14 cellular contexts compared by ENCODE assay signal in genomic region chr4:168629561-168629960, GRCh38.
DNase-seq lines count a peak whose midpoint lies in the region; ATAC-seq and TF ChIP-seq lines count a peak whose summit lies in the region.
"Had no signal": no experiment of that assay in that cellular context is flagged by ENCODE, and none has a peak within 500 bp of the region (broad histone marks: within the 10 kb centered on the region; RNA-seq: fewer than 3 reads in every experiment).

No MANE protein-coding gene starts in this region.

- TF ChIP-seq EP300 in stomach (IDR thresholded peaks at IDR 0.05), result no peak

- H3K36me3 ChIP-seq in cardiac muscle cell (no peaks in the 10 kb centered on the region), heart left ventricle (no peaks in the 10 kb centered on the region), parathyroid adenoma (ENCODE audit: control insufficient read depth, insufficient read depth, low read length) (no peaks in the 10 kb centered on the region), stomach (no peaks in the 10 kb centered on the region)

- TF ChIP-seq CTCF in cardiac muscle cell (IDR thresholded peaks at IDR 0.05; ENCODE audit: low read depth, low read length) (no peak), heart left ventricle (IDR thresholded peaks at IDR 0.05) (no peak), foreskin keratinocyte (conservative IDR thresholded peaks at IDR 0.05) (no peak), parathyroid adenoma (IDR thresholded peaks at IDR 0.05) (no peak), stomach (IDR thresholded peaks at IDR 0.05) (no peak)

- H2AFZ ChIP-seq in parathyroid adenoma, result no peak overlapping the region
- H2AFZ ChIP-seq: PC-9 had no signal

- H3K9ac ChIP-seq in parathyroid adenoma, result no peak overlapping the region

- TF ChIP-seq POLR2A in heart left ventricle (IDR thresholded peaks at IDR 0.05) (no peak), stomach (IDR thresholded peaks at IDR 0.05) (no peak)

- DNase-seq in cardiac muscle cell (ENCODE audit: low read depth in 1 of 2, low spot score in 1 of 2), result no peak
- DNase-seq in heart left ventricle, result no peak
- no peak for DNase-seq in foreskin keratinocyte
- no peak for DNase-seq in germinal center (ENCODE audit: low spot score)
- no peak for DNase-seq in stomach
- DNase-seq: Caco-2, H7, NCI-H1436, NCI-H2081, PC-9 had no signal

- WGBS in heart left ventricle, 4 donors, result 86 to 90% (median 88%) methylated on average over 4 of the region's 4 CpGs
- 86 to 96% (median 92%) methylated on average over 4 of the region's 4 CpGs for WGBS in stomach, 5 donors

- no peaks in the 10 kb centered on the region for H3K9me3 ChIP-seq in cardiac muscle cell (ENCODE audit: low read depth)
- H3K9me3 ChIP-seq in heart left ventricle, result no peaks in the 10 kb centered on the region
- no peaks in the 10 kb centered on the region for H3K9me3 ChIP-seq in parathyroid adenoma (ENCODE audit: control insufficient read depth, low read length)
- no peaks in the 10 kb centered on the region for H3K9me3 ChIP-seq in stomach
- H3K9me3 ChIP-seq: Caco-2 had no signal

- H3K27me3 ChIP-seq in cardiac muscle cell, result no peaks in the 10 kb centered on the region
- H3K27me3 ChIP-seq in heart left ventricle, result peaks cover 0 to 30% (median 0%) of the 10 kb centered on the region in 9 donors
- no peaks in the 10 kb centered on the region for H3K27me3 ChIP-seq in foreskin keratinocyte
- H3K27me3 ChIP-seq in parathyroid adenoma (ENCODE audit: control insufficient read depth, insufficient read depth, low read length), result no peaks in the 10 kb centered on the region
- H3K27me3 ChIP-seq in stomach, result peaks cover 0 to 20% (median 0%) of the 10 kb centered on the region in 3 donors

- peak overlapping the region; percentile 28 for H3K4me2 ChIP-seq in parathyroid adenoma (ENCODE audit: low read length)

- intact Hi-C loops in heart left ventricle (cut with DNase I) (no loop called here), stomach (cut with DNase I; ENCODE audit: low total_unique reads) (no loop called here)

- no peak for ATAC-seq in heart left ventricle
- no peak for ATAC-seq in foreskin keratinocyte
- no peak for ATAC-seq in HG02798 (IDR thresholded peaks at IDR 0.05; ENCODE audit: poor library complexity, unreplicated experiment)
- no peak for ATAC-seq in GM19351 (IDR thresholded peaks at IDR 0.05; ENCODE audit: unreplicated experiment)

- H3K79me2 ChIP-seq in parathyroid adenoma, result peaks cover 2% of the 10 kb centered on the region

- H3K27ac ChIP-seq in cardiac muscle cell, result peak overlapping the region; percentile 74
- no peak overlapping the region for H3K27ac ChIP-seq in heart left ventricle
- peak overlapping the region; percentile 93 for H3K27ac ChIP-seq in foreskin keratinocyte
- peak overlapping the region; percentile 56 for H3K27ac ChIP-seq in parathyroid adenoma
- H3K27ac ChIP-seq in stomach, result no peak overlapping the region
- H3K27ac ChIP-seq: C4-2B had no signal

- peaks cover 39% of the 10 kb centered on the region for H3K4me1 ChIP-seq in cardiac muscle cell (ENCODE audit: low read depth)
- peaks cover 0 to 34% (median 23%) of the 10 kb centered on the region in 12 donors for H3K4me1 ChIP-seq in heart left ventricle
- peaks cover 17% of the 10 kb centered on the region for H3K4me1 ChIP-seq in foreskin keratinocyte
- peaks cover 8% of the 10 kb centered on the region for H3K4me1 ChIP-seq in parathyroid adenoma
- H3K4me1 ChIP-seq in stomach, result peaks cover 12 to 41% (median 24%) of the 10 kb centered on the region in 4 donors
- H3K4me1 ChIP-seq: Caco-2 had no signal

- H3K4me3 ChIP-seq in cardiac muscle cell, result no peak overlapping the region
- H3K4me3 ChIP-seq in heart left ventricle, result no peak overlapping the region
- H3K4me3 ChIP-seq in parathyroid adenoma (ENCODE audit: low read depth, low read length), result no peak overlapping the region
- no peak overlapping the region for H3K4me3 ChIP-seq in stomach
- H3K4me3 ChIP-seq: PC-9 had no signal

Comparison
In these comparisons a context has a peak if more than half of its experiments do, and no peak if none do; other contexts are left out.
1. H3K27ac ChIP-seq: peak in cardiac muscle cell (single experiment), foreskin keratinocyte (single experiment) and parathyroid adenoma (single experiment); none in heart left ventricle (0 of 12) and stomach (0 of 5).